33 cellular contexts compared by ENCODE assay signal in the genomic region with DNA sequence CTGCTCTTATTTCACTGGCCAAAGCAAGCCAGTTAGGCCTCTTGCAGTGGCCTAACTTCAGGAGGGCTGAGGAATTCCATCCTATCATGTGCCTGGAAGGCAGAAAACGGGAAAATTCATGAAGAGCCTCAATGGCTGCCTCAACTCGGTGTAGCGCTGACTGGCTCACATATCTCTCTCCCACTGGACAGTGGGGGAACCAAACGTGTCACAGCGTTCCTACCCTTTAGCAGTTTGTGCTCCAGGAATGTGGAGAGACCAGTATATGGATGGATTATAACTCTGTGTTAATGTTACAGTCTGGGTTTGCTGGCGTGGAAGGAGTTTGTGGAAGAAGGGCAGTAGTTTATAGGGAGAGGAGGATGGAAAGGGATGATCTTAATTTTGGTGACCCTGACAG. TPM values are rescaled to one million over a fixed set of nuclear protein-coding genes. Genes with fewer than 3 reads are reported as not detected.
"Had no signal": no experiment of that assay in that cellular context is flagged by ENCODE, and none has a peak within 500 bp of the region (broad histone marks: within the 10 kb centered on the region; RNA-seq: fewer than 3 reads in every experiment).

No MANE protein-coding gene starts in this region.

- ATAC-seq: foreskin keratinocyte; gastroesophageal sphincter; heart right ventricle; left cardiac atrium; left lung; naive thymus-derived CD8-positive, alpha-beta T cell; pancreas; sciatic nerve; stimulated activated effector memory CD8-positive, alpha-beta T cell treated with anti-CD3 and anti-CD28 coated beads, Interleukin-12 subunit alpha, Interleukin-12 subunit beta, amount 100 ng/mL, for 72 hours; upper lobe of right lung had no signal

- H3K4me2 ChIP-seq: smooth muscle cell had no signal

- H3K27ac Mint-ChIP-seq: progenitor cell of endocrine pancreas; stimulated activated effector memory CD8-positive, alpha-beta T cell treated with anti-CD3 and anti-CD28 coated beads, Interleukin-12 subunit alpha, Interleukin-12 subunit beta, amount 100 ng/mL, for 72 hours had no signal

- DNase-seq: colonic mucosa; dermis blood vessel endothelial cell; effector memory CD4-positive, alpha-beta T cell; foreskin keratinocyte; heart right ventricle; hippocampal formation; left cardiac atrium; left lung; mesendoderm; naive thymus-derived CD8-positive, alpha-beta T cell; pancreas; stimulated activated CD4-positive, alpha-beta T cell treated with anti-CD3 and anti-CD28 coated beads, Interleukin-2, amount 100 ng/mL, for 24 hours; stimulated activated CD4-positive, alpha-beta T cell treated with anti-CD3 and anti-CD28 coated beads, Interleukin-4, amount 100 ng/mL, for 24 hours; stimulated activated naive CD4-positive, alpha-beta T cell treated with Interleukin-2 at 50 U/mL for 16 hours; stomach; tibial artery; upper lobe of right lung; uterus had no signal

- H3K36me3 Mint-ChIP-seq: naive thymus-derived CD8-positive, alpha-beta T cell; stimulated activated effector memory CD8-positive, alpha-beta T cell treated with anti-CD3 and anti-CD28 coated beads, Interleukin-12 subunit alpha, Interleukin-12 subunit beta, amount 100 ng/mL, for 72 hours had no signal

- H3K27ac ChIP-seq: colonic mucosa, esophagus muscularis mucosa, foreskin keratinocyte, gastroesophageal sphincter, heart right ventricle, left lung, neutrophil, pancreas, stomach, tibial artery, upper lobe of right lung, uterus had no signal

- H3K4me1 Mint-ChIP-seq: neural crest cell had no signal

- H3K4me3 ChIP-seq: colonic mucosa, esophagus muscularis mucosa, gastroesophageal sphincter, heart right ventricle, left lung, pancreas, smooth muscle cell, stomach, tibial artery, upper lobe of right lung, uterus had no signal

- H3K36me3 ChIP-seq: colonic mucosa, esophagus muscularis mucosa, gastroesophageal sphincter, heart right ventricle, left lung, neutrophil, pancreas, stomach, tibial artery, upper lobe of right lung, uterus had no signal

- H3K4me3 Mint-ChIP-seq: naive thymus-derived CD8-positive, alpha-beta T cell; neural crest cell; stimulated activated effector memory CD8-positive, alpha-beta T cell treated with anti-CD3 and anti-CD28 coated beads, Interleukin-12 subunit alpha, Interleukin-12 subunit beta, amount 100 ng/mL, for 72 hours had no signal

- H3K9me3 ChIP-seq: colonic mucosa, esophagus muscularis mucosa, gastroesophageal sphincter, heart right ventricle, left lung, neutrophil, pancreas, stomach, tibial artery, upper lobe of right lung, uterus had no signal

- H3K9me3 Mint-ChIP-seq: naive thymus-derived CD8-positive, alpha-beta T cell; neural crest cell; stimulated activated effector memory CD8-positive, alpha-beta T cell treated with anti-CD3 and anti-CD28 coated beads, Interleukin-12 subunit alpha, Interleukin-12 subunit beta, amount 100 ng/mL, for 72 hours had no signal

- H3K27me3 ChIP-seq: colonic mucosa, esophagus muscularis mucosa, foreskin keratinocyte, gastroesophageal sphincter, left lung, neutrophil, pancreas, stomach, upper lobe of right lung, uterus had no signal

- H3K4me1 ChIP-seq: colonic mucosa, esophagus muscularis mucosa, gastroesophageal sphincter, pancreas, uterus had no signal

- FAIRE-seq: endothelial cell of umbilical vein, islet of Langerhans, pancreas had no signal

RNA-seq across cellular contexts. Expression of gene C2, which starts 11.8 kb away (rescaled TPM):
- total RNA-seq: dermis blood vessel endothelial cell, epithelial cell of proximal tubule, foreskin keratinocyte, lung microvascular endothelial cell, smooth muscle cell had no signal
- polyA plus RNA-seq: endothelial cell of umbilical vein; naive thymus-derived CD8-positive, alpha-beta T cell had no signal

RNA-seq across cellular contexts. Expression of gene ZBTB12, which starts 13.9 kb away (rescaled TPM):
- polyA plus RNA-seq: naive thymus-derived CD8-positive, alpha-beta T cell; smooth muscle cell had no signal

RNA-seq across cellular contexts. Expression of gene CFB, which starts 30.1 kb away (rescaled TPM):
- total RNA-seq: neural crest cell, smooth muscle cell had no signal

RNA-seq across cellular contexts. Expression of gene SLC44A4, which starts 37.0 kb away (rescaled TPM):
- total RNA-seq: cerebellum; fibroblast of lung; left cardiac atrium; lung microvascular endothelial cell; naive thymus-derived CD8-positive, alpha-beta T cell; temporal lobe had no signal
- polyA plus RNA-seq: fibroblast of lung; naive thymus-derived CD8-positive, alpha-beta T cell had no signal
